Comparison of ENCODE assay signal across 10 cellular contexts in genomic region chr7:6250364-6250833, GRCh38. TPM values are rescaled to one million over a fixed set of nuclear protein-coding genes. Genes with fewer than 3 reads are reported as not detected.
DNase-seq lines count a peak whose midpoint lies in the region; ATAC-seq, FAIRE-seq and TF ChIP-seq lines count a peak whose summit lies in the region.
"Had no signal": no experiment of that assay in that cellular context is flagged by ENCODE, and none has a peak within 500 bp of the region (broad histone marks: within the 10 kb centered on the region; RNA-seq: fewer than 3 reads in every experiment).

No MANE protein-coding gene starts in this region.

- no peak for FAIRE-seq in astrocyte (lab: Jason Lieb, UNC)

- peaks cover 6% of the 10 kb centered on the region for H3K36me3 Mint-ChIP-seq in astrocyte (ENCODE audit: low read depth, unreplicated experiment)
- H3K36me3 Mint-ChIP-seq in stimulated activated memory B cell treated with anti-CD40 and anti-IgM and Interleukin-4, amounts not matched to agents 10 μg/mL and 1 μg/mL and 100 μg/mL, for 72 hours, result no peaks in the 10 kb centered on the region
- H3K36me3 Mint-ChIP-seq: activated naive CD4-positive, alpha-beta T cell treated with anti-CD3 and anti-CD28 coated beads, Interleukin-2, amount 50 U/mL, for 24 hours had no signal

- peaks cover 81% of the 10 kb centered on the region for H3K79me2 ChIP-seq in astrocyte (ENCODE audit: insufficient read depth, low read length)

- peak; percentile 66 for ATAC-seq in HG02763 (IDR thresholded peaks at IDR 0.05; ENCODE audit: unreplicated experiment)
- no peak for ATAC-seq in stimulated activated memory B cell treated with anti-CD40 and anti-IgM and Interleukin-4, amounts not matched to agents 10 μg/mL and 1 μg/mL and 100 μg/mL, for 72 hours

- no peak for TF ChIP-seq EP300 in suprapubic skin (IDR thresholded peaks at IDR 0.05)

- H2AFZ ChIP-seq in astrocyte (ENCODE audit: low read depth, low read length), result no peak overlapping the region

- H3K4me3 ChIP-seq in astrocyte (ENCODE audit: insufficient read depth, low read depth, low read length) (no peak overlapping the region), suprapubic skin (no peak overlapping the region)

- H3K9me3 Mint-ChIP-seq in astrocyte (ENCODE audit: unreplicated experiment), result no peaks in the 10 kb centered on the region
- no peaks in the 10 kb centered on the region for H3K9me3 Mint-ChIP-seq in stimulated activated memory B cell treated with anti-CD40 and anti-IgM and Interleukin-4, amounts not matched to agents 10 μg/mL and 1 μg/mL and 100 μg/mL, for 72 hours
- H3K9me3 Mint-ChIP-seq: activated naive CD4-positive, alpha-beta T cell treated with anti-CD3 and anti-CD28 coated beads, Interleukin-2, amount 50 U/mL, for 24 hours had no signal

- no peak overlapping the region for H3K27ac Mint-ChIP-seq in astrocyte (ENCODE audit: unreplicated experiment)
- no peak overlapping the region for H3K27ac Mint-ChIP-seq in stimulated activated memory B cell treated with anti-CD40 and anti-IgM and Interleukin-4, amounts not matched to agents 10 μg/mL and 1 μg/mL and 100 μg/mL, for 72 hours
- H3K27ac Mint-ChIP-seq: activated naive CD4-positive, alpha-beta T cell treated with anti-CD3 and anti-CD28 coated beads, Interleukin-2, amount 50 U/mL, for 24 hours had no signal

- no peaks in the 10 kb centered on the region for H4K20me1 ChIP-seq in astrocyte (ENCODE audit: insufficient read depth, low read length)

- no peaks in the 10 kb centered on the region for H3K36me3 ChIP-seq in astrocyte (ENCODE audit: insufficient read depth, low read length)
- H3K36me3 ChIP-seq in suprapubic skin, result no peaks in the 10 kb centered on the region

- H3K9ac ChIP-seq in astrocyte (ENCODE audit: low read length), result no peak overlapping the region

- peak overlapping the region; percentile 28 for H3K27ac ChIP-seq in astrocyte (ENCODE audit: low read depth, low read length)
- peak overlapping the region; percentile 16 for H3K27ac ChIP-seq in suprapubic skin

- 46% methylated on average over 4 of the region's 4 CpGs for WGBS in suprapubic skin

- no peaks in the 10 kb centered on the region for H3K27me3 Mint-ChIP-seq in astrocyte (ENCODE audit: low read depth, unreplicated experiment)
- peaks cover 43% of the 10 kb centered on the region for H3K27me3 Mint-ChIP-seq in stimulated activated memory B cell treated with anti-CD40 and anti-IgM and Interleukin-4, amounts not matched to agents 10 μg/mL and 1 μg/mL and 100 μg/mL, for 72 hours
- H3K27me3 Mint-ChIP-seq: activated naive CD4-positive, alpha-beta T cell treated with anti-CD3 and anti-CD28 coated beads, Interleukin-2, amount 50 U/mL, for 24 hours had no signal

- H3K27me3 ChIP-seq in astrocyte (ENCODE audit: insufficient read depth, low read length), result no peaks in the 10 kb centered on the region
- no peaks in the 10 kb centered on the region for H3K27me3 ChIP-seq in suprapubic skin

- no peak for TF ChIP-seq POLR2A in suprapubic skin (IDR thresholded peaks at IDR 0.05)

- H3K4me2 ChIP-seq in astrocyte (ENCODE audit: low read length), result no peak overlapping the region

- H3K4me3 Mint-ChIP-seq in astrocyte (ENCODE audit: unreplicated experiment), result no peak overlapping the region
- H3K4me3 Mint-ChIP-seq in stimulated activated memory B cell treated with anti-CD40 and anti-IgM and Interleukin-4, amounts not matched to agents 10 μg/mL and 1 μg/mL and 100 μg/mL, for 72 hours, result no peak overlapping the region
- H3K4me3 Mint-ChIP-seq: activated naive CD4-positive, alpha-beta T cell treated with anti-CD3 and anti-CD28 coated beads, Interleukin-2, amount 50 U/mL, for 24 hours had no signal

- H3K9me3 ChIP-seq in astrocyte (ENCODE audit: insufficient read depth, low read depth, low read length) (no peaks in the 10 kb centered on the region), suprapubic skin (no peaks in the 10 kb centered on the region)

- H3K4me1 ChIP-seq in astrocyte (ENCODE audit: insufficient read depth, low read length) (peaks cover 66% of the 10 kb centered on the region), suprapubic skin (peaks cover 29% of the 10 kb centered on the region)

- TF ChIP-seq CTCF in astrocyte (IDR thresholded peaks at IDR 0.05; ENCODE audit: insufficient read depth, low read depth, low read length) (no peak), suprapubic skin (IDR thresholded peaks at IDR 0.05) (no peak)

- DNase-seq in stimulated activated CD4-positive, alpha-beta T cell treated with anti-CD3 and anti-CD28 coated beads, Interleukin-15, amount 100 ng/mL, for 24 hours, result peak; percentile 55
- DNase-seq in stimulated activated CD4-positive, alpha-beta T cell treated with anti-CD3 and anti-CD28 coated beads, Interleukin-4, amount 100 ng/mL, for 4 hours, result no peak
- DNase-seq in astrocyte (ENCODE audit: low read depth) (no peak), suprapubic skin (ENCODE audit: low spot score in 2 of 2) (no peak), HT-29 (ENCODE audit: low spot score) (no peak), NCI-H187 treated with DMSO at 0.1 percent for 48 hours (lab: John Stamatoyannopoulos, UW) (no peak)
- DNase-seq: NCI-H1105 had no signal

- H3K4me1 Mint-ChIP-seq in astrocyte (ENCODE audit: low read depth, unreplicated experiment), result peaks cover 50% of the 10 kb centered on the region
- no peaks in the 10 kb centered on the region for H3K4me1 Mint-ChIP-seq in stimulated activated memory B cell treated with anti-CD40 and anti-IgM and Interleukin-4, amounts not matched to agents 10 μg/mL and 1 μg/mL and 100 μg/mL, for 72 hours

RNA-seq across cellular contexts. Expression of gene CYTH3, which starts 22.0 kb away (rescaled TPM):
- total RNA-seq in astrocyte, result 25.5 and 29.3 TPM in 2 replicates
- 10 to 100 TPM; 29.8 to 55.7 (median 46.8) TPM for total RNA-seq in suprapubic skin
- total RNA-seq in HT-29 (2014; rRNA removed; shearing (Covaris generic)), result 2.9 and 3.1 TPM in 2 replicates
